ENCODE assay signal across 12 cellular contexts in genomic region chr1:100847481-100847880, GRCh38. TPM values are rescaled to one million over a fixed set of nuclear protein-coding genes. Genes with fewer than 3 reads are reported as not detected.
DNase-seq lines count a peak whose midpoint lies in the region; ATAC-seq and TF ChIP-seq lines count a peak whose summit lies in the region.
"Had no signal": no experiment of that assay in that cellular context is flagged by ENCODE, and none has a peak within 500 bp of the region (broad histone marks: within the 10 kb centered on the region; RNA-seq: fewer than 3 reads in every experiment).

No MANE protein-coding gene starts in this region.

- H3K18ac ChIP-seq in neuronal stem cell (ENCODE audit: low read length), result no peak overlapping the region

- peaks cover 4% of the 10 kb centered on the region for H3K9me3 Mint-ChIP-seq in activated naive CD8-positive, alpha-beta T cell treated with anti-CD3 and anti-CD28 coated beads for 36 hours
- no peaks in the 10 kb centered on the region for H3K9me3 Mint-ChIP-seq in activated T-helper 2 cell treated with anti-CD3 and anti-CD28 coated beads, Interferon-gamma antibody, Interleukin-2, Interleukin-4, amounts not matched to agents 10 μg/mL and 5 μg/mL and 100 μg/mL, durations not matched to agents 14 hours and 24 hours and 36 hours

- H3K4me1 ChIP-seq in right cardiac atrium (ENCODE audit: control insufficient read depth, insufficient read depth, low read length) (peaks cover 2% of the 10 kb centered on the region), fibroblast of lung (ENCODE audit: control insufficient read depth, extremely low read depth, insufficient read depth, low read length) (no peaks in the 10 kb centered on the region), neuronal stem cell (ENCODE audit: control insufficient read depth in 2 of 2, insufficient read depth in 1 of 2, low read depth in 1 of 2, low read length in 2 of 2) (peaks cover 1 to 8% of the 10 kb centered on the region in 2 donors)
- H3K4me1 ChIP-seq: A549, right lobe of liver had no signal

- no peak overlapping the region for H3K4me3 Mint-ChIP-seq in activated naive CD8-positive, alpha-beta T cell treated with anti-CD3 and anti-CD28 coated beads for 36 hours
- no peak overlapping the region for H3K4me3 Mint-ChIP-seq in activated T-helper 2 cell treated with anti-CD3 and anti-CD28 coated beads, Interferon-gamma antibody, Interleukin-2, Interleukin-4, amounts not matched to agents 10 μg/mL and 5 μg/mL and 100 μg/mL, durations not matched to agents 14 hours and 24 hours and 36 hours (ENCODE audit: low read depth)
- H3K4me3 Mint-ChIP-seq: activated CD4-positive, alpha-beta T cell treated with anti-CD3 and anti-CD28 coated beads, Interleukin-2, amount 10 ng/mL, durations not matched to agents 24 days and 14 days; activated T-helper 17 cell treated with anti-CD3 and anti-CD28 coated beads, Interleukin-2, amount 50 U/mL, for 72 hours had no signal

- H3K9ac ChIP-seq in fibroblast of lung (ENCODE audit: insufficient read depth, low read length) (peak overlapping the region; percentile 23), neuronal stem cell (ENCODE audit: low read depth, low read length, poor library complexity) (no peak overlapping the region)

- H2AK5ac ChIP-seq in neuronal stem cell (ENCODE audit: low read depth, low read length), result no peak overlapping the region

- no peaks in the 10 kb centered on the region for H3K79me1 ChIP-seq in neuronal stem cell (ENCODE audit: low read depth, low read length)

- no peak overlapping the region for H3K4ac ChIP-seq in neuronal stem cell (ENCODE audit: low read length)

- H2BK15ac ChIP-seq in neuronal stem cell (ENCODE audit: low read length), result no peak overlapping the region

- H3K36me3 ChIP-seq in fibroblast of lung (ENCODE audit: control insufficient read depth, insufficient read depth, low read length) (no peaks in the 10 kb centered on the region), neuronal stem cell (replicated peaks in 1 of 2; ENCODE audit: control insufficient read depth in 2 of 2, insufficient read depth in 2 of 2, low read length in 2 of 2) (no peaks in the 10 kb centered on the region)
- H3K36me3 ChIP-seq: right lobe of liver had no signal

- ATAC-seq in right cardiac atrium (no peak), Right ventricle myocardium superior (ENCODE audit: poor library complexity) (no peak)
- ATAC-seq: A549; activated T-helper 17 cell treated with anti-CD3 and anti-CD28 coated beads, Interleukin-2, amount 50 U/mL, for 72 hours had no signal

- no peak overlapping the region for H3K27ac Mint-ChIP-seq in activated naive CD8-positive, alpha-beta T cell treated with anti-CD3 and anti-CD28 coated beads for 36 hours
- no peak overlapping the region for H3K27ac Mint-ChIP-seq in activated T-helper 2 cell treated with anti-CD3 and anti-CD28 coated beads, Interferon-gamma antibody, Interleukin-2, Interleukin-4, amounts not matched to agents 10 μg/mL and 5 μg/mL and 100 μg/mL, durations not matched to agents 14 hours and 24 hours and 36 hours
- H3K27ac Mint-ChIP-seq: activated CD4-positive, alpha-beta T cell treated with anti-CD3 and anti-CD28 coated beads, Interleukin-2, amount 10 ng/mL, durations not matched to agents 24 days and 14 days; activated T-helper 17 cell treated with anti-CD3 and anti-CD28 coated beads, Interleukin-2, amount 50 U/mL, for 72 hours had no signal

- peaks cover 13% of the 10 kb centered on the region for H3K27me3 Mint-ChIP-seq in activated naive CD8-positive, alpha-beta T cell treated with anti-CD3 and anti-CD28 coated beads for 36 hours
- H3K27me3 Mint-ChIP-seq in activated T-helper 2 cell treated with anti-CD3 and anti-CD28 coated beads, Interferon-gamma antibody, Interleukin-2, Interleukin-4, amounts not matched to agents 10 μg/mL and 5 μg/mL and 100 μg/mL, durations not matched to agents 14 hours and 24 hours and 36 hours (ENCODE audit: low read depth), result peaks cover 45% of the 10 kb centered on the region

- H2AFZ ChIP-seq in fibroblast of lung (ENCODE audit: low read length), result peak overlapping the region; percentile 88
- peak overlapping the region; percentile 61 for H2AFZ ChIP-seq in neuronal stem cell (ENCODE audit: low read length)

- no peak overlapping the region for H3K23ac ChIP-seq in neuronal stem cell (ENCODE audit: low read depth, low read length, poor library complexity)

- no peak for DNase-seq in right cardiac atrium
- no peak for DNase-seq in Right ventricle myocardium superior
- DNase-seq in fibroblast of lung (ENCODE audit: low read depth in 2 of 2), result peak; percentile 29 to 35
- no peak for DNase-seq in neuronal stem cell (ENCODE audit: low spot score)
- no peak for DNase-seq in activated naive CD8-positive, alpha-beta T cell treated with anti-CD3 and anti-CD28 coated beads for 36 hours
- no peak for DNase-seq in cerebellar nuclear complex (lab: John Stamatoyannopoulos, UW)
- no peak for DNase-seq in activated CD4-positive, alpha-beta T cell treated with anti-CD3 and anti-CD28 coated beads for 1 hour
- no peak for DNase-seq in activated T-helper 2 cell treated with anti-CD3 and anti-CD28 coated beads, Interferon-gamma antibody, Interleukin-2, Interleukin-4, amounts not matched to agents 10 μg/mL and 5 μg/mL and 100 μg/mL, durations not matched to agents 14 hours and 24 hours and 36 hours (ENCODE audit: low spot score)
- DNase-seq: right lobe of liver had no signal

- no peaks in the 10 kb centered on the region for H4K20me1 ChIP-seq in fibroblast of lung (ENCODE audit: control insufficient read depth, extremely low read depth, insufficient read depth, low read length)

- no peak overlapping the region for H2BK12ac ChIP-seq in neuronal stem cell (ENCODE audit: low read length)

- peak overlapping the region; percentile 50 for H3K4me3 ChIP-seq in right cardiac atrium (ENCODE audit: low read length)
- peak overlapping the region; percentile 23 to 46 (median 38) for H3K4me3 ChIP-seq in fibroblast of lung (replicated peaks in 1 of 4; ENCODE audit: control extremely low read depth in 1 of 4, insufficient read depth in 1 of 4, low read depth in 3 of 4, low read length in 4 of 4)
- H3K4me3 ChIP-seq in neuronal stem cell (ENCODE audit: low read length in 2 of 2), result no peak overlapping the region
- H3K4me3 ChIP-seq: A549, right lobe of liver had no signal

- H3K4me2 ChIP-seq in fibroblast of lung (ENCODE audit: extremely low read depth, insufficient read depth, low read length), result peak overlapping the region; percentile 94
- H3K4me2 ChIP-seq in neuronal stem cell (ENCODE audit: insufficient read depth, low read length, poor library complexity, severe bottlenecking), result no peak overlapping the region
- H3K4me2 ChIP-seq: A549 had no signal

- WGBS in right cardiac atrium, result 19% methylated on average over 2 of the region's 2 CpGs
- WGBS in neuronal stem cell (ENCODE audit: extremely low coverage in 2 of 2, insufficient read length in 2 of 2, insufficient replicate concordance in 1 of 2), 2 donors, result no CpG with 5 or more reads among the region's 2 CpGs

- H3K4me1 Mint-ChIP-seq in activated naive CD8-positive, alpha-beta T cell treated with anti-CD3 and anti-CD28 coated beads for 36 hours, result peaks cover 2% of the 10 kb centered on the region
- peaks cover 2% of the 10 kb centered on the region for H3K4me1 Mint-ChIP-seq in activated T-helper 2 cell treated with anti-CD3 and anti-CD28 coated beads, Interferon-gamma antibody, Interleukin-2, Interleukin-4, amounts not matched to agents 10 μg/mL and 5 μg/mL and 100 μg/mL, durations not matched to agents 14 hours and 24 hours and 36 hours (ENCODE audit: low read depth)
- H3K4me1 Mint-ChIP-seq: activated CD4-positive, alpha-beta T cell treated with anti-CD3 and anti-CD28 coated beads, Interleukin-2, amount 10 ng/mL, durations not matched to agents 24 days and 14 days; activated T-helper 17 cell treated with anti-CD3 and anti-CD28 coated beads, Interleukin-2, amount 50 U/mL, for 72 hours had no signal

- no peaks in the 10 kb centered on the region for H3K79me2 ChIP-seq in fibroblast of lung (ENCODE audit: control insufficient read depth, insufficient read depth, low read length)

- H2BK5ac ChIP-seq in neuronal stem cell (ENCODE audit: low read length), result no peak overlapping the region

- intact Hi-C loops in right cardiac atrium (cut with DNase I), result no loop called here
- intact Hi-C loops in Right ventricle myocardium superior (cut with DNase I), result no loop called here
- intact Hi-C loops in activated T-helper 2 cell treated with anti-CD3 and anti-CD28 coated beads, Interferon-gamma antibody, Interleukin-2, Interleukin-4, amounts not matched to agents 10 μg/mL and 5 μg/mL and 100 μg/mL, durations not matched to agents 14 hours and 24 hours and 36 hours (cut with micrococcal nuclease), result no loop called here

- no peak overlapping the region for H2BK120ac ChIP-seq in neuronal stem cell (ENCODE audit: low read depth, low read length)

- H4K91ac ChIP-seq in neuronal stem cell (ENCODE audit: low read depth, low read length, poor library complexity), result no peak overlapping the region

- H3K27me3 ChIP-seq in right cardiac atrium (ENCODE audit: control insufficient read depth, insufficient read depth), result no peaks in the 10 kb centered on the region
- no peaks in the 10 kb centered on the region for H3K27me3 ChIP-seq in fibroblast of lung (ENCODE audit: control insufficient read depth, insufficient read depth, low read length)
- no peaks in the 10 kb centered on the region for H3K27me3 ChIP-seq in neuronal stem cell (ENCODE audit: control insufficient read depth in 3 of 3, insufficient read depth in 3 of 3, low read depth in 1 of 3, low read length in 3 of 3)
- H3K27me3 ChIP-seq: right lobe of liver had no signal

- no peak for TF ChIP-seq CTCF in fibroblast of lung (conservative IDR thresholded peaks at IDR 0.05 in 1 of 2, IDR thresholded peaks at IDR 0.05 in 1 of 2; ENCODE audit: low read depth in 1 of 2, low read length in 2 of 2)

- H3K9me3 ChIP-seq in right cardiac atrium (ENCODE audit: control insufficient read depth, low read length) (no peaks in the 10 kb centered on the region), fibroblast of lung (ENCODE audit: control insufficient read depth, insufficient read depth, low read depth, low read length) (no peaks in the 10 kb centered on the region), neuronal stem cell (replicated peaks in 1 of 2; ENCODE audit: control insufficient read depth in 2 of 2, insufficient read depth in 1 of 2, low read depth in 1 of 2, low read length in 2 of 2) (no peaks in the 10 kb centered on the region)
- H3K9me3 ChIP-seq: A549, right lobe of liver had no signal

- no peak overlapping the region for H3K14ac ChIP-seq in neuronal stem cell (ENCODE audit: low read length)

- no peak overlapping the region for H3K27ac ChIP-seq in right cardiac atrium (ENCODE audit: low read length)
- H3K27ac ChIP-seq in fibroblast of lung (ENCODE audit: insufficient read depth, low read length), result no peak overlapping the region
- no peak overlapping the region for H3K27ac ChIP-seq in neuronal stem cell (replicated peaks; ENCODE audit: low read length)
- H3K27ac ChIP-seq: A549, right lobe of liver had no signal

- H4K8ac ChIP-seq in neuronal stem cell (ENCODE audit: low read depth, low read length), result no peak overlapping the region

- H3K36me3 Mint-ChIP-seq in activated naive CD8-positive, alpha-beta T cell treated with anti-CD3 and anti-CD28 coated beads for 36 hours, result no peaks in the 10 kb centered on the region
- no peaks in the 10 kb centered on the region for H3K36me3 Mint-ChIP-seq in activated T-helper 2 cell treated with anti-CD3 and anti-CD28 coated beads, Interferon-gamma antibody, Interleukin-2, Interleukin-4, amounts not matched to agents 10 μg/mL and 5 μg/mL and 100 μg/mL, durations not matched to agents 14 hours and 24 hours and 36 hours (ENCODE audit: low read depth)

RNA-seq across cellular contexts. Expression of gene EXTL2, which starts 47.2 kb away (rescaled TPM):
- total RNA-seq in right cardiac atrium, result 10 to 100 TPM in 2 of 4 donors, 1 to 10 TPM in 2; 8.9 to 12.0 (median 10.3) TPM
- polyA plus RNA-seq in right cardiac atrium, result 7.6 TPM
- 7.4 TPM for total RNA-seq in Right ventricle myocardium superior
- 18.5 and 22.1 TPM in 2 replicates for total RNA-seq in fibroblast of lung
- polyA plus RNA-seq in fibroblast of lung, result 25.2 and 43.7 TPM in 2 replicates
- 14.9 and 21.1 TPM in 2 replicates for polyA plus RNA-seq in fibroblast of lung (2012)
- polyA minus RNA-seq in fibroblast of lung (ENCODE audit: low replicate concordance), result 2.3 and 3.8 TPM in 2 replicates
- 41.8 TPM for polyA plus RNA-seq in neuronal stem cell (2013, experiment 1 of 2)
- 42.7 TPM for polyA plus RNA-seq in neuronal stem cell (2013, experiment 2 of 2)
- 10 to 100 TPM in 1 of 2 experiments, 1 to 10 TPM in 1; 10.0 to 10.8 TPM for total RNA-seq in activated naive CD8-positive, alpha-beta T cell treated with anti-CD3 and anti-CD28 coated beads for 36 hours
- total RNA-seq in activated T-helper 2 cell treated with anti-CD3 and anti-CD28 coated beads, Interferon-gamma antibody, Interleukin-2, Interleukin-4, amounts not matched to agents 10 μg/mL and 5 μg/mL and 100 μg/mL, durations not matched to agents 14 hours and 24 hours and 36 hours, result 3.4 and 3.8 TPM in 2 replicates

RNA-seq across cellular contexts. Expression of gene SLC30A7, which starts 48.4 kb away (rescaled TPM):
- total RNA-seq in right cardiac atrium, result 10 to 100 TPM in 1 of 4 donors, 1 to 10 TPM in 3; 7.2 to 12.3 (median 9.2) TPM
- polyA plus RNA-seq in right cardiac atrium, result 2.1 TPM
- total RNA-seq in Right ventricle myocardium superior, result 4.1 TPM
- total RNA-seq in fibroblast of lung, result 23.1 and 26.7 TPM in 2 replicates
- 24.7 and 37.4 TPM in 2 replicates for polyA plus RNA-seq in fibroblast of lung
- polyA plus RNA-seq in fibroblast of lung (2012), result 8.9 and 14.9 TPM in 2 replicates
- polyA minus RNA-seq in fibroblast of lung (ENCODE audit: low replicate concordance), result 20.5 and 33.1 TPM in 2 replicates
- 6.6 TPM for polyA plus RNA-seq in neuronal stem cell (2013, experiment 1 of 2)
- 7.1 TPM for polyA plus RNA-seq in neuronal stem cell (2013, experiment 2 of 2)
- 10 to 100 TPM; 38.9 to 40.9 TPM for total RNA-seq in activated naive CD8-positive, alpha-beta T cell treated with anti-CD3 and anti-CD28 coated beads for 36 hours
- total RNA-seq in activated T-helper 2 cell treated with anti-CD3 and anti-CD28 coated beads, Interferon-gamma antibody, Interleukin-2, Interleukin-4, amounts not matched to agents 10 μg/mL and 5 μg/mL and 100 μg/mL, durations not matched to agents 14 hours and 24 hours and 36 hours, result 38.6 and 39.4 TPM in 2 replicates

Comparison
In these comparisons a context has a peak if more than half of its experiments do, and no peak if none do; other contexts are left out.
1. DNase-seq: peak in fibroblast of lung (2 of 2); none in right cardiac atrium (0 of 3), Right ventricle myocardium superior (single experiment), neuronal stem cell (single experiment), activated naive CD8-positive, alpha-beta T cell treated with anti-CD3 and anti-CD28 coated beads for 36 hours (single experiment), cerebellar nuclear complex (0 of 2), activated CD4-positive, alpha-beta T cell treated with anti-CD3 and anti-CD28 coated beads for 1 hour (single experiment) and activated T-helper 2 cell treated with anti-CD3 and anti-CD28 coated beads, Interferon-gamma antibody, Interleukin-2, Interleukin-4, amounts not matched to agents 10 μg/mL and 5 μg/mL and 100 μg/mL, durations not matched to agents 14 hours and 24 hours and 36 hours (single experiment).
2. H3K4me3 ChIP-seq: peak in right cardiac atrium (single experiment) and fibroblast of lung (4 of 4); none in neuronal stem cell (0 of 2).